In the genomic region with DNA sequence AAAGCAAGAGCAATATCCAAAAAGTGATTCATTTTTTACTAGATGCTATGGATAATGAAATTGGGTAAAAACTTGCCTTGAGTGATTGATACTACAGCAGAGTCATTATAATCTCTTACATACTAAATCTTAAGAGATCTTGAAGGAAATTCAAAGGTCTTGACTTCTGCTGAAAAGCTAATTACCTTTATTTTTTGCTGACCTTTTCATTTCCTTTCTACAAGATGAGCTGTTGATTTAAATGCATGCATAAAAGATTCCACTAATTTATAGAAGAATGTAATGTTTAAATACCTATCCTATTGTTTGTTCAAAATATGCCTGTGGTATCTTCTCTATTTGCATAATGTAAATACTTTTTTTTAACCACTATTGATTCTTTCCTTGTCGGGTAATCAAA, we compare ENCODE assay signal across 30 cellular contexts. TPM values are rescaled to one million over a fixed set of nuclear protein-coding genes. Genes with fewer than 3 reads are reported as not detected.
"Had no signal": no experiment of that assay in that cellular context is flagged by ENCODE, and none has a peak within 500 bp of the region (broad histone marks: within the 10 kb centered on the region; RNA-seq: fewer than 3 reads in every experiment).

No MANE protein-coding gene starts in this region.

- DNase-seq: activated CD4-positive, alpha-beta memory T cell treated with anti-CD3 and anti-CD28 coated beads, Interleukin-2, amount 10 ng/mL, durations not matched to agents 7 days and 5 days; activated CD4-positive, alpha-beta T cell treated with anti-CD3 and anti-CD28 coated beads for 1 hour; activated CD4-positive, alpha-beta T cell treated with anti-CD3 and anti-CD28 coated beads for 4 hours; activated CD4-positive, alpha-beta T cell treated with anti-CD3 and anti-CD28 coated beads, Interleukin-2, amount 10 ng/mL, durations not matched to agents 7 days and 5 days; activated CD4-positive, alpha-beta T cell treated with anti-CD3 and anti-CD28 coated beads, Interleukin-2, amount 50 U/mL, for 4 hours; activated CD8-positive, alpha-beta memory T cell treated with anti-CD3 and anti-CD28 coated beads, Interleukin-2, amount 50 U/mL, for 48 hours; activated gamma-delta T cell; activated naive CD4-positive, alpha-beta T cell; activated naive CD4-positive, alpha-beta T cell treated with anti-CD3 and anti-CD28 coated beads, Interleukin-2, amount 10 ng/mL, durations not matched to agents 7 days and 5 days; activated naive CD8-positive, alpha-beta T cell treated with anti-CD3 and anti-CD28 coated beads, Interleukin-2, amount 10 ng/mL, durations not matched to agents 7 days and 5 days; activated T-cell treated with anti-CD3 and anti-CD28 coated beads for 4 hours; activated T-cell treated with anti-CD3 and anti-CD28 coated beads, Interleukin-2, amount 50 U/mL, for 24 hours; activated T-cell treated with anti-CD3 and anti-CD28 coated beads, Interleukin-2, amount 50 U/mL, for 72 hours; central memory CD4-positive, alpha-beta T cell; cerebellar nuclear complex; colonic mucosa; dorsolateral prefrontal cortex; effector memory CD4-positive, alpha-beta T cell; endodermal cell; foreskin fibroblast; glutamatergic neuron; heart left ventricle; T-helper 2 cell had no signal

- H3K27me3 Mint-ChIP-seq: activated CD4-positive, alpha-beta T cell treated with anti-CD3 and anti-CD28 coated beads, Interleukin-2, amount 10 ng/mL, durations not matched to agents 7 days and 5 days; activated naive CD4-positive, alpha-beta T cell treated with anti-CD3 and anti-CD28 coated beads, Interleukin-2, amount 10 ng/mL, durations not matched to agents 7 days and 5 days had no signal

- H3K4me3 Mint-ChIP-seq: activated CD4-positive, alpha-beta memory T cell treated with anti-CD3 and anti-CD28 coated beads, Interleukin-2, amount 10 ng/mL, durations not matched to agents 7 days and 5 days; activated CD4-positive, alpha-beta T cell treated with anti-CD3 and anti-CD28 coated beads, Interleukin-2, amount 10 ng/mL, durations not matched to agents 7 days and 5 days; activated naive CD4-positive, alpha-beta T cell treated with anti-CD3 and anti-CD28 coated beads, Interleukin-2, amount 10 ng/mL, durations not matched to agents 7 days and 5 days; activated naive CD8-positive, alpha-beta T cell treated with anti-CD3 and anti-CD28 coated beads, Interleukin-2, amount 10 ng/mL, durations not matched to agents 7 days and 5 days; activated T-cell treated with anti-CD3 and anti-CD28 coated beads, Interleukin-2, amount 50 U/mL, for 24 hours; activated T-cell treated with anti-CD3 and anti-CD28 coated beads, Interleukin-2, amount 50 U/mL, for 72 hours; brain; endodermal cell had no signal

- ATAC-seq: activated naive CD4-positive, alpha-beta T cell treated with anti-CD3 and anti-CD28 coated beads, Interleukin-2, amount 50 U/mL, for 72 hours; activated T-cell treated with anti-CD3 and anti-CD28 coated beads, Interleukin-2, amount 50 U/mL, for 72 hours; esophagus mucosa; heart left ventricle had no signal

- H3K27ac ChIP-seq: ascending aorta, breast epithelium, cardiac muscle cell, colonic mucosa, heart left ventricle had no signal

- H3K4me1 Mint-ChIP-seq: activated CD4-positive, alpha-beta memory T cell treated with anti-CD3 and anti-CD28 coated beads, Interleukin-2, amount 10 ng/mL, durations not matched to agents 7 days and 5 days; activated CD4-positive, alpha-beta T cell treated with anti-CD3 and anti-CD28 coated beads, Interleukin-2, amount 10 ng/mL, durations not matched to agents 7 days and 5 days; activated naive CD4-positive, alpha-beta T cell treated with anti-CD3 and anti-CD28 coated beads, Interleukin-2, amount 10 ng/mL, durations not matched to agents 7 days and 5 days; activated naive CD8-positive, alpha-beta T cell treated with anti-CD3 and anti-CD28 coated beads, Interleukin-2, amount 10 ng/mL, durations not matched to agents 7 days and 5 days had no signal

- H3K9me3 Mint-ChIP-seq: activated CD4-positive, alpha-beta memory T cell treated with anti-CD3 and anti-CD28 coated beads, Interleukin-2, amount 10 ng/mL, durations not matched to agents 7 days and 5 days; activated CD4-positive, alpha-beta T cell treated with anti-CD3 and anti-CD28 coated beads, Interleukin-2, amount 10 ng/mL, durations not matched to agents 7 days and 5 days; activated naive CD4-positive, alpha-beta T cell treated with anti-CD3 and anti-CD28 coated beads, Interleukin-2, amount 10 ng/mL, durations not matched to agents 7 days and 5 days; activated naive CD4-positive, alpha-beta T cell treated with anti-CD3 and anti-CD28 coated beads, Interleukin-2, amount 50 U/mL, for 72 hours; activated naive CD8-positive, alpha-beta T cell treated with anti-CD3 and anti-CD28 coated beads, Interleukin-2, amount 10 ng/mL, durations not matched to agents 7 days and 5 days; activated T-cell treated with anti-CD3 and anti-CD28 coated beads, Interleukin-2, amount 50 U/mL, for 24 hours; activated T-cell treated with anti-CD3 and anti-CD28 coated beads, Interleukin-2, amount 50 U/mL, for 72 hours; brain; endodermal cell had no signal

- H3K4me1 ChIP-seq: ascending aorta, breast epithelium, colonic mucosa, heart left ventricle had no signal

- H3K9me3 ChIP-seq: ascending aorta, breast epithelium, colonic mucosa, heart left ventricle had no signal

- H3K36me3 ChIP-seq: ascending aorta, breast epithelium, cardiac muscle cell, colonic mucosa, heart left ventricle had no signal

- H3K36me3 Mint-ChIP-seq: activated naive CD4-positive, alpha-beta T cell treated with anti-CD3 and anti-CD28 coated beads, Interleukin-2, amount 10 ng/mL, durations not matched to agents 7 days and 5 days; activated naive CD4-positive, alpha-beta T cell treated with anti-CD3 and anti-CD28 coated beads, Interleukin-2, amount 50 U/mL, for 72 hours; activated naive CD8-positive, alpha-beta T cell treated with anti-CD3 and anti-CD28 coated beads, Interleukin-2, amount 10 ng/mL, durations not matched to agents 7 days and 5 days; brain had no signal

- H3K4me3 ChIP-seq: ascending aorta, breast epithelium, cardiac muscle cell, colonic mucosa, dorsolateral prefrontal cortex, heart left ventricle had no signal

- H3K27me3 ChIP-seq: ascending aorta, breast epithelium, cardiac muscle cell, colonic mucosa, dorsolateral prefrontal cortex, heart left ventricle had no signal

- H3K27ac Mint-ChIP-seq: activated CD4-positive, alpha-beta memory T cell treated with anti-CD3 and anti-CD28 coated beads, Interleukin-2, amount 10 ng/mL, durations not matched to agents 7 days and 5 days; activated CD4-positive, alpha-beta T cell treated with anti-CD3 and anti-CD28 coated beads, Interleukin-2, amount 10 ng/mL, durations not matched to agents 7 days and 5 days; activated naive CD4-positive, alpha-beta T cell treated with anti-CD3 and anti-CD28 coated beads, Interleukin-2, amount 10 ng/mL, durations not matched to agents 7 days and 5 days; activated naive CD4-positive, alpha-beta T cell treated with anti-CD3 and anti-CD28 coated beads, Interleukin-2, amount 50 U/mL, for 72 hours; activated naive CD8-positive, alpha-beta T cell treated with anti-CD3 and anti-CD28 coated beads, Interleukin-2, amount 10 ng/mL, durations not matched to agents 7 days and 5 days; activated T-cell treated with anti-CD3 and anti-CD28 coated beads, Interleukin-2, amount 50 U/mL, for 24 hours; activated T-cell treated with anti-CD3 and anti-CD28 coated beads, Interleukin-2, amount 50 U/mL, for 72 hours; brain; endodermal cell had no signal

RNA-seq across cellular contexts. Expression of a gene that starts 27.2 kb away (rescaled TPM):
- total RNA-seq: activated CD4-positive, alpha-beta T cell treated with anti-CD3 and anti-CD28 coated beads, Interleukin-2, amount 10 ng/mL, durations not matched to agents 7 days and 5 days; activated naive CD4-positive, alpha-beta T cell treated with anti-CD3 and anti-CD28 coated beads, Interleukin-2, amount 50 U/mL, for 72 hours; epithelial cell of proximal tubule had no signal
- polyA plus RNA-seq: cardiac muscle cell had no signal
